In the genomic region with DNA sequence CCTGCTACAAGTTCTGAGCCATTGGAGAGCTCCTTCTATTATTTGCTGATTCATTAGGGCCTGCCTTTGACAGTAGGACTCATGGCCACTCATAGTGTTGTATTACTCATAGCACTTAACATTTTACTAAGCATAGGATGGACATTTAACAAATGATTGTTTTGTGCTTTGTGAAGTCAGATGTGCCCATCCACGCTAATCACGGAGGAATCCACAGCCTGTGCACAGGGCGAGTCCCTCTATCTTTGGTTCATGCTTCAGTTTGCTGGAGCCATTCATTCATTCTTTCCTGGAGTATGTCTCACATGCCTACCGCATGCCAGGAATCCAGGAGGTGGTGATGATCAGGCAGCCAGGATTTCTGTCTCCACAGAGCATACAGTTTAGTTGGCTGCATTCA, we compare ENCODE assay signal across 1 cellular context.
TF ChIP-seq lines count a peak whose summit lies in the region.

No MANE protein-coding gene starts in this region.

TF ChIP-seq in K562, 482 proteins besides CTCF, POLR2A, EP300 and RAD21 (continued from another document):
- TF ChIP-seq, protein P1, sequence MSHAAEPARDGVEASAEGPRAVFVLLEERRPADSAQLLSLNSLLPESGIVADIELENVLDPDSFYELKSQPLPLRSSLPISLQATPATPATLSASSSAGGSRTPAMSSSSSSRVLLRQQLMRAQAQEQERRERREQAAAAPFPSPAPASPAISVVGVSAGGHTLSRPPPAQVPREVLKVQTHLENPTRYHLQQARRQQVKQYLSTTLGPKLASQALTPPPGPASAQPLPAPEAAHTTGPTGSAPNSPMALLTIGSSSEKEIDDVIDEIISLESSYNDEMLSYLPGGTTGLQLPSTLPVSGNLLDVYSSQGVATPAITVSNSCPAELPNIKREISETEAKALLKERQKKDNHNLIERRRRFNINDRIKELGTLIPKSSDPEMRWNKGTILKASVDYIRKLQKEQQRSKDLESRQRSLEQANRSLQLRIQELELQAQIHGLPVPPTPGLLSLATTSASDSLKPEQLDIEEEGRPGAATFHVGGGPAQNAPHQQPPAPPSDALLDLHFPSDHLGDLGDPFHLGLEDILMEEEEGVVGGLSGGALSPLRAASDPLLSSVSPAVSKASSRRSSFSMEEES (CRISPR knock-in tag; IDR thresholded peaks at IDR 0.05), result no peak
